In the genomic region with DNA sequence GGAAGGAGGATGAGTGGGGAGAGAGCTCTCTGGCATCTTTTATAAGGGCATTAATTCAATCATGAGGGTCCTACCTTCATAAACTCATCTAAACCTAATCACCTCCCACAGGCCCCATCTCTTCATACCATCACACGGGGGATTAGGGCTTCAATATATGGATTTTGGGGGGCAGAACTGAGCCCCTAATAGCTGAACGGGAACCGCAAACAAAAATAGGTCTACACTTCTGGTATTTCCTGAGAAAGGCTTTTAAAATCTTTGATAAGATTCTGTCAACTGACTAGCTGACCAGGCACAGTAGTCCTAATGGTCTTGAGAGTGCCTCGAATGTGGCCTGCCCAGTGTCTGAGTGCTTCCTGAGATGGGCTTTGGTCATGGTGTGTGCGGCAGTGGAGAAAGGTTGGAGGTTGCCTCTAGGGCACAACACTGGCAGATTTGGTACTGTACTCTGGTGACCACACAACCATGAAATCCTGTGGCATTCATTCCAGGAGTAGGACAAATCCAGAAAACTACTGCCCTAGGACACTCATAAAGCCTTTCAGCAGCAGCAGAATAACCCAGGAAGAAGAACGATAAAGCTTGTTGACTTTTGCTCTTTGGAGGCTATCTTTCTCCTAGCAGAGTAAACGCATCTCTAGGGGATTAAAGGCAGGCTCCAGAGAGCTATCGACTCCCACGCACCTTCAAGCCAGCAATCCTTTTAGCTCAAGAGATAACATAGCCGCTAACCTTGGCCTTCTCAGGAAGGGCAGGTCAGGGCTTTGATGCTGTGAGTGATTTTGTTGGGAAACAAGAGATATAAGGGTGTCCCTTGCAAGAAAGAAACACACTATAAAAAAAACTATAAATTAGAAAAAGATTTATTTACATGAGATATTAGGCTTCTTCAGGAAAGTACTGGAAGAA, we compare ENCODE assay signal across 1 cellular context.
TF ChIP-seq lines count a peak whose summit lies in the region.

No MANE protein-coding gene starts in this region.

TF ChIP-seq in K562, 482 proteins besides CTCF, POLR2A, EP300 and RAD21 (continued from another document):
- TF ChIP-seq ESRRB (CRISPR knock-in tag; IDR thresholded peaks at IDR 0.05; ENCODE audit: borderline replicate concordance) (no peak), CCAR2 (IDR thresholded peaks at IDR 0.05; ENCODE audit: low read depth, low read length) (no peak)
TF ChIP-seq in K562: peak in this region for 15.
